21 cellular contexts compared by ENCODE assay signal in genomic region chr4:129140521-129140920, GRCh38. TPM values are rescaled to one million over a fixed set of nuclear protein-coding genes. Genes with fewer than 3 reads are reported as not detected.
DNase-seq lines count a peak whose midpoint lies in the region; ATAC-seq and TF ChIP-seq lines count a peak whose summit lies in the region.
"Had no signal": no experiment of that assay in that cellular context is flagged by ENCODE, and none has a peak within 500 bp of the region (broad histone marks: within the 10 kb centered on the region; RNA-seq: fewer than 3 reads in every experiment).

No MANE protein-coding gene starts in this region.

- H3K79me2 ChIP-seq in neural cell (replicated peaks; ENCODE audit: insufficient read depth, low read length): no peaks in the 10 kb centered on the region

- H3K4me1 Mint-ChIP-seq in chondrocyte (ENCODE audit: low read depth): peaks cover 15% of the 10 kb centered on the region
- H3K4me1 Mint-ChIP-seq in stimulated activated memory B cell treated with anti-CD40 and anti-IgM and Interleukin-4, amounts not matched to agents 10 μg/mL and 1 μg/mL and 100 μg/mL, for 72 hours: no peaks in the 10 kb centered on the region
- H3K4me1 Mint-ChIP-seq: activated CD4-positive, alpha-beta memory T cell treated with anti-CD3 and anti-CD28 coated beads, Interleukin-2, amount 10 ng/mL, durations not matched to agents 7 days and 5 days; activated naive CD8-positive, alpha-beta T cell treated with anti-CD3 and anti-CD28 coated beads for 36 hours had no signal

- H3K9ac ChIP-seq in neural cell (ENCODE audit: low read length): no peak overlapping the region
- H3K9ac ChIP-seq: BLaER1 treated with 17β-estradiol and CSF1 and Interleukin-3, amounts not matched to agents 10 nM and 100 nM had no signal

- no peak for ATAC-seq in stimulated activated memory B cell treated with anti-CD40 and anti-IgM and Interleukin-4, amounts not matched to agents 10 μg/mL and 1 μg/mL and 100 μg/mL, for 72 hours
- ATAC-seq in GM21737 (IDR thresholded peaks at IDR 0.05; ENCODE audit: unreplicated experiment): no peak
- ATAC-seq: activated T-cell treated with anti-CD3 and anti-CD28 coated beads, Interleukin-2, amount 50 U/mL, for 4 hours; Panc1; stimulated activated naive CD8-positive, alpha-beta T cell treated with anti-CD3 and anti-CD28 coated beads, Interleukin-15, Interleukin-2, amounts not matched to agents 100 U/mL and 50 U/mL, for 24 hours had no signal

- no peak overlapping the region for H3K4me3 ChIP-seq in neural cell (ENCODE audit: low read length)
- H3K4me3 ChIP-seq: BLaER1 treated with 17β-estradiol and CSF1 and Interleukin-3, amounts not matched to agents 10 nM and 100 nM; breast epithelium; upper lobe of left lung had no signal

- no peaks in the 10 kb centered on the region for H3K27me3 Mint-ChIP-seq in chondrocyte (ENCODE audit: low read depth)
- H3K27me3 Mint-ChIP-seq in stimulated activated memory B cell treated with anti-CD40 and anti-IgM and Interleukin-4, amounts not matched to agents 10 μg/mL and 1 μg/mL and 100 μg/mL, for 72 hours: no peaks in the 10 kb centered on the region
- H3K27me3 Mint-ChIP-seq: activated naive CD8-positive, alpha-beta T cell treated with anti-CD3 and anti-CD28 coated beads for 36 hours had no signal

- peak; percentile 80 for TF ChIP-seq CTCF in chondrocyte (IDR thresholded peaks at IDR 0.05)
- peak; percentile 58 for TF ChIP-seq CTCF in neural cell (IDR thresholded peaks at IDR 0.05; ENCODE audit: poor library complexity, severe bottlenecking)

- H3K9me3 Mint-ChIP-seq in chondrocyte (ENCODE audit: low read depth): no peaks in the 10 kb centered on the region
- no peaks in the 10 kb centered on the region for H3K9me3 Mint-ChIP-seq in stimulated activated memory B cell treated with anti-CD40 and anti-IgM and Interleukin-4, amounts not matched to agents 10 μg/mL and 1 μg/mL and 100 μg/mL, for 72 hours
- H3K9me3 Mint-ChIP-seq: activated CD4-positive, alpha-beta memory T cell treated with anti-CD3 and anti-CD28 coated beads, Interleukin-2, amount 10 ng/mL, durations not matched to agents 7 days and 5 days; activated naive CD8-positive, alpha-beta T cell treated with anti-CD3 and anti-CD28 coated beads for 36 hours; activated T-cell treated with anti-CD3 and anti-CD28 coated beads, Interleukin-2, amount 50 U/mL, for 4 hours had no signal

- H3K36me3 Mint-ChIP-seq in chondrocyte (ENCODE audit: low read depth): no peaks in the 10 kb centered on the region
- no peaks in the 10 kb centered on the region for H3K36me3 Mint-ChIP-seq in stimulated activated memory B cell treated with anti-CD40 and anti-IgM and Interleukin-4, amounts not matched to agents 10 μg/mL and 1 μg/mL and 100 μg/mL, for 72 hours
- H3K36me3 Mint-ChIP-seq: activated naive CD8-positive, alpha-beta T cell treated with anti-CD3 and anti-CD28 coated beads for 36 hours had no signal

- H3K9me3 ChIP-seq in neural cell (ENCODE audit: low read length): no peaks in the 10 kb centered on the region
- H3K9me3 ChIP-seq: BLaER1 treated with 17β-estradiol and CSF1 and Interleukin-3, amounts not matched to agents 10 nM and 100 nM; breast epithelium; upper lobe of left lung had no signal

- H3K27ac Mint-ChIP-seq in chondrocyte (ENCODE audit: unreplicated experiment): no peak overlapping the region
- H3K27ac Mint-ChIP-seq in stimulated activated memory B cell treated with anti-CD40 and anti-IgM and Interleukin-4, amounts not matched to agents 10 μg/mL and 1 μg/mL and 100 μg/mL, for 72 hours: no peak overlapping the region
- H3K27ac Mint-ChIP-seq: activated CD4-positive, alpha-beta memory T cell treated with anti-CD3 and anti-CD28 coated beads, Interleukin-2, amount 10 ng/mL, durations not matched to agents 7 days and 5 days; activated naive CD8-positive, alpha-beta T cell treated with anti-CD3 and anti-CD28 coated beads for 36 hours had no signal

- DNase-seq in DMS 273 (lab: John Stamatoyannopoulos, UW; ENCODE audit: unreplicated experiment): peak; percentile 0
- DNase-seq in DMS 273 treated with DMSO at 0.1 percent for 48 hours (lab: John Stamatoyannopoulos, UW): no peak
- peak; percentile 28 for DNase-seq in NCI-H69 (lab: John Stamatoyannopoulos, UW)
- DNase-seq in chondrocyte (ENCODE audit: low spot score): no peak
- no peak for DNase-seq in stimulated activated CD4-positive, alpha-beta T cell treated with anti-CD3 and anti-CD28 coated beads, Interleukin-12 subunit alpha, Interleukin-12 subunit beta, amount 100 ng/mL, for 4 hours
- DNase-seq: activated CD4-positive, alpha-beta memory T cell treated with anti-CD3 and anti-CD28 coated beads, Interleukin-2, amount 10 ng/mL, durations not matched to agents 7 days and 5 days; activated naive CD8-positive, alpha-beta T cell treated with anti-CD3 and anti-CD28 coated beads for 36 hours; activated T-cell treated with anti-CD3 and anti-CD28 coated beads, Interleukin-2, amount 50 U/mL, for 4 hours; DMS53; NCI-H146; NCI-H510A treated with DMSO at 0.1 percent for 48 hours; retina; stimulated activated naive CD8-positive, alpha-beta T cell treated with anti-CD3 and anti-CD28 coated beads, Interleukin-15, Interleukin-2, amounts not matched to agents 100 U/mL and 50 U/mL, for 24 hours; upper lobe of left lung had no signal

- no peak overlapping the region for H3K4me3 Mint-ChIP-seq in chondrocyte (ENCODE audit: unreplicated experiment)
- H3K4me3 Mint-ChIP-seq in stimulated activated memory B cell treated with anti-CD40 and anti-IgM and Interleukin-4, amounts not matched to agents 10 μg/mL and 1 μg/mL and 100 μg/mL, for 72 hours: no peak overlapping the region
- H3K4me3 Mint-ChIP-seq: activated CD4-positive, alpha-beta memory T cell treated with anti-CD3 and anti-CD28 coated beads, Interleukin-2, amount 10 ng/mL, durations not matched to agents 7 days and 5 days; activated naive CD8-positive, alpha-beta T cell treated with anti-CD3 and anti-CD28 coated beads for 36 hours; activated T-cell treated with anti-CD3 and anti-CD28 coated beads, Interleukin-2, amount 50 U/mL, for 4 hours had no signal

- H3K27ac ChIP-seq in neural cell (ENCODE audit: low read length): no peak overlapping the region
- H3K27ac ChIP-seq: 22Rv1; BLaER1 treated with 17β-estradiol and CSF1 and Interleukin-3, amounts not matched to agents 10 nM and 100 nM; breast epithelium; upper lobe of left lung had no signal

- no peak overlapping the region for H3K4me2 ChIP-seq in neural cell (ENCODE audit: low read length)
- H3K4me2 ChIP-seq: BLaER1 treated with 17β-estradiol and CSF1 and Interleukin-3, amounts not matched to agents 10 nM and 100 nM had no signal

- H4K20me1 ChIP-seq in neural cell (ENCODE audit: insufficient read depth): no peaks in the 10 kb centered on the region
- H4K20me1 ChIP-seq: BLaER1 treated with 17β-estradiol and CSF1 and Interleukin-3, amounts not matched to agents 10 nM and 100 nM had no signal

- H3K9me2 ChIP-seq in neural cell (ENCODE audit: insufficient read depth, low read length): no peaks in the 10 kb centered on the region

- no peaks in the 10 kb centered on the region for H3K36me3 ChIP-seq in neural cell (ENCODE audit: insufficient read depth, low read length)
- H3K36me3 ChIP-seq: BLaER1 treated with 17β-estradiol and CSF1 and Interleukin-3, amounts not matched to agents 10 nM and 100 nM; breast epithelium; upper lobe of left lung had no signal

- TF ChIP-seq EP300 in neural cell (conservative IDR thresholded peaks at IDR 0.05; ENCODE audit: poor library complexity, severe bottlenecking): no peak

- H2AFZ ChIP-seq in neural cell (ENCODE audit: low read depth, low read length): no peak overlapping the region

- H3K27me3 ChIP-seq in neural cell (ENCODE audit: insufficient read depth, low read depth, low read length): no peaks in the 10 kb centered on the region
- H3K27me3 ChIP-seq: BLaER1 treated with 17β-estradiol and CSF1 and Interleukin-3, amounts not matched to agents 10 nM and 100 nM; breast epithelium; upper lobe of left lung had no signal

- no peaks in the 10 kb centered on the region for H3F3A ChIP-seq in neural cell (ENCODE audit: insufficient read depth, low read length, poor library complexity, severe bottlenecking)

- TF ChIP-seq RAD21 in neural cell (conservative IDR thresholded peaks at IDR 0.05): peak; percentile 68

TF ChIP-seq in neural cell, 6 proteins besides CTCF, POLR2A, EP300 and RAD21:
- TF ChIP-seq SMC3 (conservative IDR thresholded peaks at IDR 0.05; ENCODE audit: poor library complexity) (peak; percentile 54), EZH2 (IDR thresholded peaks at IDR 0.05; ENCODE audit: borderline replicate concordance, insufficient read depth, low read length, poor library complexity, severe bottlenecking) (no peak), TAF1 (IDR thresholded peaks at IDR 0.05; ENCODE audit: low read depth) (no peak)

RNA-seq across cellular contexts. Expression of gene C4orf33, which starts 44.6 kb away (rescaled TPM):
- total RNA-seq in chondrocyte: 6.3 to 13.4 TPM (median 7.9 TPM) in 3 replicates
- polyA plus RNA-seq in neural cell: 39.6 and 42.2 TPM in 2 replicates
- 21.2 and 21.7 TPM in 2 replicates for polyA minus RNA-seq in neural cell

RNA-seq across cellular contexts. Expression of gene SCLT1, which starts 47.2 kb away (rescaled TPM):
- 11.1 to 23.8 TPM (median 12.3 TPM) in 3 replicates for total RNA-seq in chondrocyte
- polyA plus RNA-seq in neural cell: 10.2 and 12.8 TPM in 2 replicates
- polyA minus RNA-seq in neural cell: 41.1 and 54.0 TPM in 2 replicates

Comparison
In these comparisons a context has a peak if more than half of its experiments do, and no peak if none do; other contexts are left out.
1. DNase-seq: peak in DMS 273 (single experiment) and NCI-H69 (single experiment); none in DMS 273 treated with DMSO at 0.1 percent for 48 hours (single experiment), chondrocyte (single experiment) and stimulated activated CD4-positive, alpha-beta T cell treated with anti-CD3 and anti-CD28 coated beads, Interleukin-12 subunit alpha, Interleukin-12 subunit beta, amount 100 ng/mL, for 4 hours (single experiment).